Comparison of ENCODE assay signal across 20 cellular contexts in the genomic region with DNA sequence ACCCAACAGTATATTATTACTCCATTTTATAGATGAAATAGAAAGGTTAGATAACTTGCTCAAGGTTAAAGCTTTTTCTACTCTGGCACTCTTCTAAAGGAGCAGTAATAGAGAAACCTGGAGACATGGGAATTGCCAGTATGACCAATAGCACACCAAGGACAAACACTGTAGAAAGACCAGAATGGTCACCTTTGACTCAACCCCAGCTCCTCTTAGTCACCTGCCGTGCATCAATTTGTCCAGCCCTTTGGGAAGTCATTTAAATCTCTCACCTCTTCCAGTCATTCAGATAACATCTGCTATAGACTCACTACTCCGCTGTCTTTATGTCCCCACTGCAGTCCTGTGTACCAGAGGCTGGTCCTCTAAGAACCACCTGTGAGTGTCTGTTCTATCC. TPM values are rescaled to one million over a fixed set of nuclear protein-coding genes. Genes with fewer than 3 reads are reported as not detected.
DNase-seq lines count a peak whose midpoint lies in the region; ATAC-seq and TF ChIP-seq lines count a peak whose summit lies in the region.
"Had no signal": no experiment of that assay in that cellular context is flagged by ENCODE, and none has a peak within 500 bp of the region (broad histone marks: within the 10 kb centered on the region; RNA-seq: fewer than 3 reads in every experiment).

No MANE protein-coding gene starts in this region.

- H3K4me3 Mint-ChIP-seq in stimulated activated naive CD8-positive, alpha-beta T cell treated with anti-CD3 and anti-CD28 coated beads, Interleukin-15, amount 100 ng/mL, for 72 hours, result no peak overlapping the region
- H3K4me3 Mint-ChIP-seq: H9 had no signal

- peaks cover 0 to 32% (median 20%) of the 10 kb centered on the region in 11 experiments; a peak in 16 of 22 replicates for H3K9me3 ChIP-seq in BLaER1 treated with 17β-estradiol and CSF1 and Interleukin-3, amounts not matched to agents 10 nM and 100 nM (replicated peaks in 1 of 11)
- no peaks in the 10 kb centered on the region for H3K9me3 ChIP-seq in PC-3 (ENCODE audit: low read length)
- H3K9me3 ChIP-seq in neutrophil, result no peaks in the 10 kb centered on the region

- H3K4me1 ChIP-seq in BLaER1 treated with 17β-estradiol and CSF1 and Interleukin-3, amounts not matched to agents 10 nM and 100 nM, result peaks cover 61 to 78% (median 69%) of the 10 kb centered on the region in 10 experiments
- H3K4me1 ChIP-seq in PC-3 (ENCODE audit: insufficient read depth, low read length), result peaks cover 19% of the 10 kb centered on the region
- peaks cover 83 to 94% of the 10 kb centered on the region in 2 experiments for H3K4me1 ChIP-seq in neutrophil (ENCODE audit: control insufficient read depth in 1 of 2, insufficient read depth in 1 of 2, low read depth in 1 of 2, low read length in 1 of 2)

- POLR2A ChIA-PET in PC-3 (lab: Charles Lee; ENCODE audit: unreplicated experiment), result no interaction called here

- peak; percentile 33 for DNase-seq in PC-3
- no peak for DNase-seq in stimulated activated CD8-positive, alpha-beta memory T cell treated with anti-CD3 and anti-CD28 coated beads, Interleukin-4, amount 100 ng/mL, for 48 hours
- no peak for DNase-seq in hippocampal formation (lab: John Stamatoyannopoulos, UW)
- DNase-seq in stimulated activated naive CD8-positive, alpha-beta T cell treated with anti-CD3 and anti-CD28 coated beads, Interleukin-15, amount 100 ng/mL, for 72 hours, result no peak
- DNase-seq: DMS 273 treated with DMSO at 0.1 percent for 48 hours, DND-41, H9, NCI-H1105 treated with DMSO at 0.1 percent for 48 hours, NCI-H1694, NCI-H510A, NCI-H774, SHP77 had no signal

- H3K27me3 ChIP-seq in BLaER1 treated with 17β-estradiol and CSF1 and Interleukin-3, amounts not matched to agents 10 nM and 100 nM, result no peaks in the 10 kb centered on the region
- no peaks in the 10 kb centered on the region for H3K27me3 ChIP-seq in PC-3 (ENCODE audit: low read length)
- H3K27me3 ChIP-seq in neutrophil, result no peaks in the 10 kb centered on the region

- H3K9me2 ChIP-seq in PC-3 (replicated peaks; ENCODE audit: low read length), result no peaks in the 10 kb centered on the region

- H3K9ac ChIP-seq in BLaER1 treated with 17β-estradiol and CSF1 and Interleukin-3, amounts not matched to agents 10 nM and 100 nM, result peak overlapping the region in 1 of 11 experiments; percentile 57; a peak in 1 of 22 replicates
- no peak overlapping the region for H3K9ac ChIP-seq in PC-3 (ENCODE audit: low read length)

- ATAC-seq in PC-3 (no peak), esophagus mucosa (peak; percentile 75)
- ATAC-seq in stimulated activated naive CD8-positive, alpha-beta T cell treated with anti-CD3 and anti-CD28 coated beads, Interleukin-15, amount 100 ng/mL, for 72 hours, result no peak
- ATAC-seq: K562 had no signal

- intact Hi-C loops in PC-3 (cut with micrococcal nuclease), result no loop called here

- H3K79me2 ChIP-seq in PC-3 (ENCODE audit: low read length), result no peaks in the 10 kb centered on the region

- H3K36me3 ChIP-seq in BLaER1 treated with 17β-estradiol and CSF1 and Interleukin-3, amounts not matched to agents 10 nM and 100 nM, result no peaks in the 10 kb centered on the region
- H3K36me3 ChIP-seq in PC-3 (ENCODE audit: low read depth, low read length), result no peaks in the 10 kb centered on the region
- H3K36me3 ChIP-seq in neutrophil, result no peaks in the 10 kb centered on the region

- TF ChIP-seq CTCF in PC-3 (conservative IDR thresholded peaks at IDR 0.05; ENCODE audit: low read depth, low read length) (no peak), neutrophil (IDR thresholded peaks at IDR 0.05) (no peak)

- no peaks in the 10 kb centered on the region for H4K20me1 ChIP-seq in BLaER1 treated with 17β-estradiol and CSF1 and Interleukin-3, amounts not matched to agents 10 nM and 100 nM
- H4K20me1 ChIP-seq in PC-3 (ENCODE audit: low read length), result no peaks in the 10 kb centered on the region

- peak overlapping the region in 10 of 11 experiments; percentile 28 to 78 (median 68); a peak in 18 of 22 replicates for H3K27ac ChIP-seq in BLaER1 treated with 17β-estradiol and CSF1 and Interleukin-3, amounts not matched to agents 10 nM and 100 nM
- H3K27ac ChIP-seq in PC-3 (ENCODE audit: low read length) (no peak overlapping the region), neutrophil (peak overlapping the region; percentile 83)
- H3K27ac ChIP-seq: C4-2B, SK-N-MC had no signal

- no peak overlapping the region for H3K4me3 ChIP-seq in BLaER1 treated with 17β-estradiol and CSF1 and Interleukin-3, amounts not matched to agents 10 nM and 100 nM
- no peak overlapping the region for H3K4me3 ChIP-seq in PC-3 (ENCODE audit: low read length)
- peak overlapping the region in 1 of 2 experiments; percentile 20 for H3K4me3 ChIP-seq in neutrophil (ENCODE audit: low read depth in 1 of 2, low read length in 1 of 2)
- H3K4me3 ChIP-seq: K562, SK-N-MC had no signal

- CTCF ChIA-PET in PC-3 (lab: Charles Lee), result interaction anchor here (0.6 kb wide), 1 partner anchor 370 kb away, joined by 3 read pairs; no protein-coding TSS in a partner anchor

- no peak overlapping the region for H3K27ac Mint-ChIP-seq in stimulated activated naive CD8-positive, alpha-beta T cell treated with anti-CD3 and anti-CD28 coated beads, Interleukin-15, amount 100 ng/mL, for 72 hours

- peak overlapping the region in 10 of 11 experiments; percentile 40 to 79 (median 66); a peak in 17 of 22 replicates for H3K4me2 ChIP-seq in BLaER1 treated with 17β-estradiol and CSF1 and Interleukin-3, amounts not matched to agents 10 nM and 100 nM
- H3K4me2 ChIP-seq in PC-3 (ENCODE audit: low read length), result no peak overlapping the region

- H3K27me3 Mint-ChIP-seq in stimulated activated naive CD8-positive, alpha-beta T cell treated with anti-CD3 and anti-CD28 coated beads, Interleukin-15, amount 100 ng/mL, for 72 hours, result no peaks in the 10 kb centered on the region

- no peaks in the 10 kb centered on the region for H3K4me1 Mint-ChIP-seq in stimulated activated naive CD8-positive, alpha-beta T cell treated with anti-CD3 and anti-CD28 coated beads, Interleukin-15, amount 100 ng/mL, for 72 hours

- H3F3A ChIP-seq in PC-3 (ENCODE audit: low read length, unreplicated experiment), result no peaks in the 10 kb centered on the region

- BruUV-seq in PC-3 (replicated peaks; lab: Mats Ljungman, UMichigan), result no TSS peak

- no peaks in the 10 kb centered on the region for H3K9me3 Mint-ChIP-seq in stimulated activated naive CD8-positive, alpha-beta T cell treated with anti-CD3 and anti-CD28 coated beads, Interleukin-15, amount 100 ng/mL, for 72 hours
- H3K9me3 Mint-ChIP-seq: H9 had no signal

- H2AFZ ChIP-seq in PC-3 (ENCODE audit: low read length), result no peak overlapping the region

RNA-seq across cellular contexts. Expression of a gene that starts 23.9 kb away (rescaled TPM):
- 6.3 and 9.2 TPM in 2 replicates for total RNA-seq in PC-3 (2014; rRNA removed)
- total RNA-seq in esophagus mucosa, result 10.1 TPM
- total RNA-seq: A673, K562, OCI-LY7 had no signal
